19 cellular contexts compared by ENCODE assay signal in genomic region chr14:36655571-36655962, GRCh38. TPM values are rescaled to one million over a fixed set of nuclear protein-coding genes. Genes with fewer than 3 reads are reported as not detected.
DNase-seq lines count a peak whose midpoint lies in the region; ATAC-seq lines count a peak whose summit lies in the region.
"Had no signal": no experiment of that assay in that cellular context is flagged by ENCODE, and none has a peak within 500 bp of the region (broad histone marks: within the 10 kb centered on the region; RNA-seq: fewer than 3 reads in every experiment).

No MANE protein-coding gene starts in this region.

- DNase-seq in activated T-cell treated with anti-CD3 and anti-CD28 coated beads, Interleukin-2, amount 50 U/mL, for 72 hours, result no peak
- no peak for DNase-seq in activated T-cell treated with anti-CD3 and anti-CD28 coated beads, Interleukin-2, amount 50 U/mL, for 4 hours
- no peak for DNase-seq in T-cell
- peak; percentile 25 for DNase-seq in iPS-NIHi7 (ENCODE audit: extremely low spot score)
- DNase-seq in stimulated activated naive B cell treated with anti-CD40 and anti-IgM and Interleukin-4, amounts not matched to agents 10 μg/mL and 1 μg/mL and 100 μg/mL, for 72 hours, result no peak
- DNase-seq in central memory CD4-positive, alpha-beta T cell, result no peak
- no peak for DNase-seq in KG1 (lab: John Stamatoyannopoulos, UW)
- no peak for DNase-seq in NCI-H345 (lab: John Stamatoyannopoulos, UW)
- DNase-seq: activated CD8-positive, alpha-beta memory T cell treated with anti-CD3 and anti-CD28 coated beads, Interleukin-2, amount 50 U/mL, for 4 hours; activated naive CD4-positive, alpha-beta T cell; cortex of kidney; gastrocnemius medialis; HFFc6; NCI-H1694 treated with DMSO at 0.1 percent for 48 hours; stomach had no signal

- POLR2A ChIA-PET in T-cell (lab: Charles Lee), result no interaction called here

- H3K36me3 Mint-ChIP-seq in activated T-cell treated with anti-CD3 and anti-CD28 coated beads, Interleukin-2, amount 50 U/mL, for 72 hours (ENCODE audit: insufficient read depth in 2 of 2), result peaks cover 2 to 5% of the 10 kb centered on the region in 2 donors
- H3K36me3 Mint-ChIP-seq in activated T-cell treated with anti-CD3 and anti-CD28 coated beads, Interleukin-2, amount 50 U/mL, for 4 hours (ENCODE audit: insufficient read depth), result no peaks in the 10 kb centered on the region
- H3K36me3 Mint-ChIP-seq in T-cell, result no peaks in the 10 kb centered on the region
- H3K36me3 Mint-ChIP-seq in stimulated activated naive B cell treated with anti-CD40 and anti-IgM and Interleukin-4, amounts not matched to agents 10 μg/mL and 1 μg/mL and 100 μg/mL, for 72 hours, result peaks cover 0 to 14% of the 10 kb centered on the region in 2 donors

- ATAC-seq in activated T-cell treated with anti-CD3 and anti-CD28 coated beads, Interleukin-2, amount 50 U/mL, for 72 hours (replicated peaks in 1 of 2), result no peak
- ATAC-seq in activated T-cell treated with anti-CD3 and anti-CD28 coated beads, Interleukin-2, amount 50 U/mL, for 4 hours, result no peak
- no peak for ATAC-seq in T-cell (replicated peaks in 1 of 4)
- no peak for ATAC-seq in stimulated activated naive B cell treated with anti-CD40 and anti-IgM and Interleukin-4, amounts not matched to agents 10 μg/mL and 1 μg/mL and 100 μg/mL, for 72 hours (replicated peaks)
- ATAC-seq: activated CD4-positive, CD25-positive, alpha-beta regulatory T cell treated with anti-CD3 and anti-CD28 coated beads, Interleukin-2, amount 50 U/mL, for 24 hours; gastrocnemius medialis had no signal

- H3K4me3 Mint-ChIP-seq in activated T-cell treated with anti-CD3 and anti-CD28 coated beads, Interleukin-2, amount 50 U/mL, for 72 hours, result peak overlapping the region; percentile 6 to 53
- no peak overlapping the region for H3K4me3 Mint-ChIP-seq in activated T-cell treated with anti-CD3 and anti-CD28 coated beads, Interleukin-2, amount 50 U/mL, for 4 hours
- peak overlapping the region in 2 of 3 donors; percentile 21 to 68 for H3K4me3 Mint-ChIP-seq in T-cell
- peak overlapping the region; percentile 17 to 44 for H3K4me3 Mint-ChIP-seq in stimulated activated naive B cell treated with anti-CD40 and anti-IgM and Interleukin-4, amounts not matched to agents 10 μg/mL and 1 μg/mL and 100 μg/mL, for 72 hours
- H3K4me3 Mint-ChIP-seq: HFFc6 had no signal

- H3K4me1 Mint-ChIP-seq in activated T-cell treated with anti-CD3 and anti-CD28 coated beads, Interleukin-2, amount 50 U/mL, for 72 hours (ENCODE audit: low read depth), result peaks cover 27% of the 10 kb centered on the region
- peaks cover 30% of the 10 kb centered on the region for H3K4me1 Mint-ChIP-seq in activated T-cell treated with anti-CD3 and anti-CD28 coated beads, Interleukin-2, amount 50 U/mL, for 4 hours (ENCODE audit: low read depth)
- H3K4me1 Mint-ChIP-seq in T-cell, result peaks cover 29 to 40% (median 30%) of the 10 kb centered on the region in 3 donors
- peaks cover 8 to 20% of the 10 kb centered on the region in 2 donors for H3K4me1 Mint-ChIP-seq in stimulated activated naive B cell treated with anti-CD40 and anti-IgM and Interleukin-4, amounts not matched to agents 10 μg/mL and 1 μg/mL and 100 μg/mL, for 72 hours

- CTCF ChIA-PET in T-cell (lab: Charles Lee), result no interaction called here

- peaks cover 87% of the 10 kb centered on the region for H3K27me3 Mint-ChIP-seq in activated T-cell treated with anti-CD3 and anti-CD28 coated beads, Interleukin-2, amount 50 U/mL, for 72 hours (ENCODE audit: low read depth)
- H3K27me3 Mint-ChIP-seq in activated T-cell treated with anti-CD3 and anti-CD28 coated beads, Interleukin-2, amount 50 U/mL, for 4 hours (ENCODE audit: low read depth), result peaks cover 92% of the 10 kb centered on the region
- H3K27me3 Mint-ChIP-seq in T-cell, result peaks cover 56 to 90% of the 10 kb centered on the region in 2 donors
- H3K27me3 Mint-ChIP-seq in stimulated activated naive B cell treated with anti-CD40 and anti-IgM and Interleukin-4, amounts not matched to agents 10 μg/mL and 1 μg/mL and 100 μg/mL, for 72 hours, result peaks cover 68 to 91% of the 10 kb centered on the region in 2 donors

- H3K27ac Mint-ChIP-seq in activated T-cell treated with anti-CD3 and anti-CD28 coated beads, Interleukin-2, amount 50 U/mL, for 72 hours, result no peak overlapping the region
- H3K27ac Mint-ChIP-seq in T-cell, result peak overlapping the region in 1 of 2 donors; percentile 74
- H3K27ac Mint-ChIP-seq in stimulated activated naive B cell treated with anti-CD40 and anti-IgM and Interleukin-4, amounts not matched to agents 10 μg/mL and 1 μg/mL and 100 μg/mL, for 72 hours, result peak overlapping the region; percentile 74
- H3K27ac Mint-ChIP-seq: HFFc6 had no signal

- H3K9me3 Mint-ChIP-seq in activated T-cell treated with anti-CD3 and anti-CD28 coated beads, Interleukin-2, amount 50 U/mL, for 72 hours, result no peaks in the 10 kb centered on the region
- no peaks in the 10 kb centered on the region for H3K9me3 Mint-ChIP-seq in activated T-cell treated with anti-CD3 and anti-CD28 coated beads, Interleukin-2, amount 50 U/mL, for 4 hours
- H3K9me3 Mint-ChIP-seq in T-cell, result peaks cover 0 to 3% (median 0%) of the 10 kb centered on the region in 3 donors
- peaks cover 4 to 5% of the 10 kb centered on the region in 2 donors for H3K9me3 Mint-ChIP-seq in stimulated activated naive B cell treated with anti-CD40 and anti-IgM and Interleukin-4, amounts not matched to agents 10 μg/mL and 1 μg/mL and 100 μg/mL, for 72 hours

RNA-seq across cellular contexts. Expression of gene PAX9, which starts 6.1 kb away (rescaled TPM):
- under 1 TPM in 1 of 2 donors, not detected in 1; 0.23 TPM for total RNA-seq in activated T-cell treated with anti-CD3 and anti-CD28 coated beads, Interleukin-2, amount 50 U/mL, for 72 hours
- under 1 TPM in 1 of 3 donors, not detected in 2; 0.08 TPM for total RNA-seq in activated T-cell treated with anti-CD3 and anti-CD28 coated beads, Interleukin-2, amount 50 U/mL, for 4 hours
- under 1 TPM in 2 of 5 donors, not detected in 3; 0.16 to 0.23 TPM for total RNA-seq in T-cell
- total RNA-seq: gastrocnemius medialis; liver; renal cortical epithelial cell; T-helper 2 cell treated with Interferon-gamma antibody and Interleukin-4, amounts not matched to agents 100 ng/mL and 5 ng/mL, for 36 hours had no signal
